13 cellular contexts compared by ENCODE assay signal in the genomic region with DNA sequence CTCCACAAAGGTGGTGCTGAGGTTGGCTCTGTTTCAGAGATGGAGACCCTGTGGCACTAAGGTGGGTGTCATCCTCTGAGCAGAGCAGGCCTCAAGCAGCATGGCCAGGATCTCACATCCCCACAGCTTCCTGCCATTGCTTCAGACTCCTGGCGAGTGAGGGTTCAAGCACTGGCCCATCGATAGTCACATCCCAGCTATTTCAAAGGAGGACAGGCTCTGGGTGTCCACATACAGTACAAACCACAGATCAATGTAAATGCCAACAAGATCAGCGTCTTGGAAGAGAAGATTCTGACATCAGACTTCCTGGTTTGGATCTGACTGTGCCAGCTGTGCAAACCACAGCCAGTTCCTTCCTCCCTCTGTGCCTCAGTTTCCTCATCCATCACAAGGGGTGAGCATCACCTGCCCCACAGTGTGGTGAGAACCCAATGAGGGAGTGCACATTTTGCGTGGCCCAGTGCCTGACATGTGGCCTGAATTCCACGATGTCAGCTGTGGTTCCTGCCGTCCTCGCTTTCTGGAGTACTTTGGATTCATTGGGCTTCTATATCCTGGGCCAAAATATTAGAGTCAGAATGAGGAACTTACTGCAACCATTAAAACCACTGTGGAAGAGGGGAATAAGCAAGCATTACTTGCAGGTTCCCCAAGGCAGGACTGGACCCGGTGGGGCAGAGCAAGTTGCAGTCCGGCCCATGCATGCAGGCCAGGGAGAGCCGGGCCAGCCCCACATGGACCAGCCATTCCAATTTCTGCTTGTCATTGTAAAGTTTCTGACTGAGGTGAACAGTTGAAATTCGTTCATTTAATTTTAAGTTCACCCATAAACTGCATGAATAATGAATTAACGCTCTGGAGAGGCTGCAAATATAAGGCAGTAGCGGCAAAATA.
"Had no signal": no experiment of that assay in that cellular context is flagged by ENCODE, and none has a peak within 500 bp of the region (broad histone marks: within the 10 kb centered on the region; RNA-seq: fewer than 3 reads in every experiment).

No MANE protein-coding gene starts in this region.

- DNase-seq: activated CD4-positive, alpha-beta T cell treated with anti-CD3 and anti-CD28 coated beads, Interleukin-2, amount 50 U/mL, for 1 hour; activated gamma-delta T cell; activated naive CD8-positive, alpha-beta T cell treated with anti-CD3 and anti-CD28 coated beads for 36 hours; brain microvascular endothelial cell; dermis blood vessel endothelial cell; erythroblast; retina; T1000; thyroid gland had no signal

- H3K4me1 Mint-ChIP-seq: activated naive CD8-positive, alpha-beta T cell treated with anti-CD3 and anti-CD28 coated beads for 36 hours had no signal

- H3K4me1 ChIP-seq: parathyroid adenoma had no signal

- H3K4me3 ChIP-seq: thyroid gland, vagina had no signal

- H3K36me3 ChIP-seq: brain microvascular endothelial cell, thyroid gland, vagina had no signal

- H3K9me3 ChIP-seq: thyroid gland, vagina had no signal

- H2AFZ ChIP-seq: parathyroid adenoma had no signal

- H3K27ac ChIP-seq: brain microvascular endothelial cell, parathyroid adenoma, thyroid gland, vagina had no signal

- H3K4me3 Mint-ChIP-seq: activated naive CD8-positive, alpha-beta T cell treated with anti-CD3 and anti-CD28 coated beads for 36 hours had no signal

- H3K9ac ChIP-seq: parathyroid adenoma had no signal

- FAIRE-seq: islet of Langerhans, small intestine had no signal

- H3K27ac Mint-ChIP-seq: activated naive CD8-positive, alpha-beta T cell treated with anti-CD3 and anti-CD28 coated beads for 36 hours had no signal

- H3K36me3 Mint-ChIP-seq: activated naive CD8-positive, alpha-beta T cell treated with anti-CD3 and anti-CD28 coated beads for 36 hours had no signal

- H3K27me3 ChIP-seq: brain microvascular endothelial cell, thyroid gland, vagina had no signal
